8 cellular contexts compared by ENCODE assay signal in genomic region chr19:33176670-33177416, GRCh38. TPM values are rescaled to one million over a fixed set of nuclear protein-coding genes. Genes with fewer than 3 reads are reported as not detected.
DNase-seq lines count a peak whose midpoint lies in the region; ATAC-seq, FAIRE-seq and TF ChIP-seq lines count a peak whose summit lies in the region.

No MANE protein-coding gene starts in this region.

- H3K27me3 ChIP-seq in pancreas: no peaks in the 10 kb centered on the region
- H3K27me3 ChIP-seq in tibial nerve: no peaks in the 10 kb centered on the region

- POLR2A ChIA-PET in activated naive CD8-positive, alpha-beta T cell treated with anti-CD3 and anti-CD28 coated beads, Interleukin-2, amount 10 ng/mL, durations not matched to agents 7 days and 5 days (lab: Charles Lee): interaction anchor here (0.6 to 6.2 kb wide), 17 partner anchors 10 to 596 kb away, joined by 3 to 122 read pairs (median 5); partner anchors contain the start of genes CEBPG, GPATCH1, NUDT19 and PDCD5

- peak; percentile 86 to 87 for TF ChIP-seq EP300 in tibial nerve (IDR thresholded peaks at IDR 0.05)

- ATAC-seq in HG02610 (IDR thresholded peaks at IDR 0.05; ENCODE audit: unreplicated experiment) (peak; percentile 85), Right ventricle myocardium superior (ENCODE audit: poor library complexity) (peak; percentile 95), pancreas (peak; percentile 87 to 95 (median 89))
- ATAC-seq in activated naive CD8-positive, alpha-beta T cell treated with anti-CD3 and anti-CD28 coated beads, Interleukin-2, amount 10 ng/mL, durations not matched to agents 7 days and 5 days (ENCODE audit: low read depth): peak; percentile 86

- H3K9me3 ChIP-seq in pancreas (no peaks in the 10 kb centered on the region), tibial nerve (no peaks in the 10 kb centered on the region)

- peak overlapping the region; percentile 89 to 96 (median 94) for H3K27ac ChIP-seq in pancreas
- peak overlapping the region; percentile 78 to 94 (median 92) for H3K27ac ChIP-seq in tibial nerve

- TF ChIP-seq CTCF in pancreas (IDR thresholded peaks at IDR 0.05) (no peak), tibial nerve (IDR thresholded peaks at IDR 0.05) (peak in 4 of 5 experiments; percentile 9 to 59 (median 38))

- intact Hi-C loops in Right ventricle myocardium superior (cut with DNase I) (no loop called here), pancreas (cut with DNase I) (no loop called here)

- H3K4me3 ChIP-seq in pancreas: peak overlapping the region; percentile 66 to 81 (median 76)
- peak overlapping the region; percentile 78 to 92 (median 83) for H3K4me3 ChIP-seq in tibial nerve

- peak overlapping the region; percentile 92 for H3K27ac Mint-ChIP-seq in activated naive CD8-positive, alpha-beta T cell treated with anti-CD3 and anti-CD28 coated beads, Interleukin-2, amount 10 ng/mL, durations not matched to agents 7 days and 5 days

- FAIRE-seq in pancreas (lab: Jason Lieb, UNC): peak; percentile 93

- TF ChIP-seq POLR2A in GM10847 (IDR thresholded peaks at IDR 0.05; ENCODE audit: extremely low read depth, insufficient read length) (peak; percentile 96), tibial nerve (IDR thresholded peaks at IDR 0.05) (peak; percentile 6 to 64)

- peaks cover 3% of the 10 kb centered on the region for H3K27me3 Mint-ChIP-seq in activated naive CD8-positive, alpha-beta T cell treated with anti-CD3 and anti-CD28 coated beads, Interleukin-2, amount 10 ng/mL, durations not matched to agents 7 days and 5 days

- peaks cover 0 to 20% (median 0%) of the 10 kb centered on the region in 3 donors for H3K4me1 ChIP-seq in pancreas
- H3K4me1 ChIP-seq in tibial nerve: peaks cover 0 to 22% (median 16%) of the 10 kb centered on the region in 4 donors

- H3K36me3 Mint-ChIP-seq in activated naive CD8-positive, alpha-beta T cell treated with anti-CD3 and anti-CD28 coated beads, Interleukin-2, amount 10 ng/mL, durations not matched to agents 7 days and 5 days: peaks cover 2% of the 10 kb centered on the region

- WGBS in pancreas, 2 donors: 0% methylated on average over 52 to 65 of the region's 65 CpGs
- 0 to 1% methylated on average over 31 to 62 of the region's 65 CpGs for WGBS in tibial nerve, 2 donors

- no peaks in the 10 kb centered on the region for H3K36me3 ChIP-seq in pancreas
- H3K36me3 ChIP-seq in tibial nerve: no peaks in the 10 kb centered on the region

- H3K4me1 Mint-ChIP-seq in activated naive CD8-positive, alpha-beta T cell treated with anti-CD3 and anti-CD28 coated beads, Interleukin-2, amount 10 ng/mL, durations not matched to agents 7 days and 5 days: peaks cover 19% of the 10 kb centered on the region

- no peaks in the 10 kb centered on the region for H3K9me3 Mint-ChIP-seq in activated naive CD8-positive, alpha-beta T cell treated with anti-CD3 and anti-CD28 coated beads, Interleukin-2, amount 10 ng/mL, durations not matched to agents 7 days and 5 days

- H3K4me3 Mint-ChIP-seq in activated naive CD8-positive, alpha-beta T cell treated with anti-CD3 and anti-CD28 coated beads, Interleukin-2, amount 10 ng/mL, durations not matched to agents 7 days and 5 days: peak overlapping the region; percentile 96

- DNase-seq in NCI-H1092 treated with DMSO at 0.1 percent for 48 hours (lab: John Stamatoyannopoulos, UW) (peak; percentile 97), SKM-1 (lab: John Stamatoyannopoulos, UW; ENCODE audit: unreplicated experiment) (peak; percentile 99), Right ventricle myocardium superior (peak; percentile 98), pancreas (peak; percentile 95 to 99 (median 98)), tibial nerve (ENCODE audit: low spot score in 2 of 2) (peak; percentile 97 to 99)
- peak; percentile 98 for DNase-seq in activated naive CD8-positive, alpha-beta T cell treated with anti-CD3 and anti-CD28 coated beads, Interleukin-2, amount 10 ng/mL, durations not matched to agents 7 days and 5 days

RNA-seq across cellular contexts. Expression of gene LRP3, which starts 17.3 kb away (rescaled TPM):
- total RNA-seq in activated naive CD8-positive, alpha-beta T cell treated with anti-CD3 and anti-CD28 coated beads, Interleukin-2, amount 10 ng/mL, durations not matched to agents 7 days and 5 days: under 1 TPM; 0.14 to 0.43 TPM
- 16.4 TPM for total RNA-seq in Right ventricle myocardium superior
- total RNA-seq in pancreas: 10 to 100 TPM in 5 of 6 donors, 1 to 10 TPM in 1; 7.2 to 21.0 (median 13.2) TPM
- polyA plus RNA-seq in pancreas: 10 to 100 TPM in 1 of 2 donors, 1 to 10 TPM in 1; 9.2 to 18.9 TPM
- total RNA-seq in tibial nerve: 10 to 100 TPM; 19.0 to 39.0 (median 30.2) TPM

RNA-seq across cellular contexts. Expression of gene WDR88, which starts 44.9 kb away (rescaled TPM):
- total RNA-seq in activated naive CD8-positive, alpha-beta T cell treated with anti-CD3 and anti-CD28 coated beads, Interleukin-2, amount 10 ng/mL, durations not matched to agents 7 days and 5 days: not detected
- total RNA-seq in Right ventricle myocardium superior (0.38 TPM), pancreas (not detected), tibial nerve (not detected)
- polyA plus RNA-seq in pancreas: not detected

RNA-seq across cellular contexts. Expression of gene SLC7A10, which starts 48.8 kb away (rescaled TPM):
- not detected for total RNA-seq in activated naive CD8-positive, alpha-beta T cell treated with anti-CD3 and anti-CD28 coated beads, Interleukin-2, amount 10 ng/mL, durations not matched to agents 7 days and 5 days
- 0.13 TPM for total RNA-seq in Right ventricle myocardium superior
- under 1 TPM in 1 of 6 donors, not detected in 5; 0.38 TPM for total RNA-seq in pancreas
- 1 to 10 TPM in 1 of 2 donors, under 1 TPM in 1; 0.28 to 1.3 TPM for polyA plus RNA-seq in pancreas
- 10 to 100 TPM in 3 of 4 donors, 1 to 10 TPM in 1; 4.3 to 25.8 (median 13.2) TPM for total RNA-seq in tibial nerve

Comparison
In these comparisons a context has a peak if more than half of its experiments do, and no peak if none do; other contexts are left out.
1. Peak in every context shown above with its lines: DNase-seq, ATAC-seq, H3K4me3 ChIP-seq and H3K27ac ChIP-seq.
2. CTCF ChIP-seq: peak in tibial nerve (4 of 5); none in pancreas (0 of 4).
3. RNA of gene LRP3, which starts 17.3 kb away (total RNA-seq): 19.0 to 39.0 TPM in tibial nerve, 16.4 TPM in Right ventricle myocardium superior (single experiment) and 7.2 to 21.0 TPM in pancreas; 0.14 to 0.43 TPM in activated naive CD8-positive, alpha-beta T cell treated with anti-CD3 and anti-CD28 coated beads, Interleukin-2, amount 10 ng/mL, durations not matched to agents 7 days and 5 days; every median in the first group is over 4 times any median in the second.